In genomic region chr11:59918494-59918893, GRCh38 we compare ENCODE assay signal across 24 cellular contexts. TPM values are rescaled to one million over a fixed set of nuclear protein-coding genes. Genes with fewer than 3 reads are reported as not detected.
DNase-seq lines count a peak whose midpoint lies in the region; ATAC-seq, FAIRE-seq and TF ChIP-seq lines count a peak whose summit lies in the region.
"Had no signal": no experiment of that assay in that cellular context is flagged by ENCODE, and none has a peak within 500 bp of the region (broad histone marks: within the 10 kb centered on the region; RNA-seq: fewer than 3 reads in every experiment).

No MANE protein-coding gene starts in this region.

- TF ChIP-seq EP300 in K562 (IDR thresholded peaks at IDR 0.05; ENCODE audit: low read length), result no peak

- H3K4me2 ChIP-seq in K562 (ENCODE audit: insufficient read depth, low read length), result no peak overlapping the region

- H3K27ac Mint-ChIP-seq in HFFc6, result peak overlapping the region; percentile 43; the same call in 1 of the 2 replicates
- H3K27ac Mint-ChIP-seq: activated B cell treated with CpG ODN at 0.5 μM for 24 hours; CD4-positive, alpha-beta T cell; IgD-negative memory B cell; nephron progenitor cell; stimulated activated memory B cell treated with anti-CD40 and anti-IgM and Interleukin-4, amounts not matched to agents 10 μg/mL and 1 μg/mL and 100 μg/mL, for 72 hours had no signal

- ATAC-seq in K562 (no peak), foreskin keratinocyte (peak; percentile 28), HG03135 (IDR thresholded peaks at IDR 0.05; ENCODE audit: unreplicated experiment) (no peak), GM21515 (IDR thresholded peaks at IDR 0.05; ENCODE audit: unreplicated experiment) (no peak)
- ATAC-seq: heart left ventricle; left lobe of liver; stimulated activated memory B cell treated with anti-CD40 and anti-IgM and Interleukin-4, amounts not matched to agents 10 μg/mL and 1 μg/mL and 100 μg/mL, for 72 hours had no signal

- POLR2A ChIA-PET in K562 (lab: Yijun Ruan, JAX), result interaction anchor here (0.9 to 1.0 kb wide), 3 partner anchors 8 to 333 kb away, joined by 3 read pairs; no protein-coding TSS in a partner anchor

- H3K4me1 ChIP-seq in K562 (replicated peaks in 1 of 2; ENCODE audit: control insufficient read depth in 2 of 2, insufficient read depth in 2 of 2, low read length in 2 of 2), result no peaks in the 10 kb centered on the region
- peaks cover 10% of the 10 kb centered on the region for H3K4me1 ChIP-seq in foreskin keratinocyte
- H3K4me1 ChIP-seq: esophagus muscularis mucosa, heart left ventricle, parathyroid adenoma had no signal

- peaks cover 5% of the 10 kb centered on the region; the same call in 1 of the 2 replicates for H3K36me3 Mint-ChIP-seq in HFFc6 (ENCODE audit: low read depth)
- H3K36me3 Mint-ChIP-seq: IgD-negative memory B cell had no signal

- peaks cover 21% of the 10 kb centered on the region for H3K9me3 ChIP-seq in K562 (replicated peaks; ENCODE audit: control insufficient read depth, insufficient read depth, low read depth, low read length)

- FAIRE-seq in K562 (lab: Jason Lieb, UNC), result no peak

- H2AFZ ChIP-seq in K562 (ENCODE audit: low read depth, low read length), result no peak overlapping the region
- H2AFZ ChIP-seq: parathyroid adenoma had no signal

- intact Hi-C loops in K562 (cut with micrococcal nuclease), result loop anchor here (2.0 kb wide), 1 partner anchor 168 kb away; no protein-coding TSS in a partner anchor

- peaks cover 12% of the 10 kb centered on the region for H3K9me3 Mint-ChIP-seq in HFFc6

- TF ChIP-seq RAD21 in K562 (CRISPR knock-in tag; conservative IDR thresholded peaks at IDR 0.05 in 1 of 2, IDR thresholded peaks at IDR 0.05 in 1 of 2), result no peak

- no peaks in the 10 kb centered on the region for H4K20me1 ChIP-seq in K562 (replicated peaks; ENCODE audit: control insufficient read depth, insufficient read depth, low read length)

- TF ChIP-seq POLR2A in K562 (conservative IDR thresholded peaks at IDR 0.05), result no peak

- peaks cover 19% of the 10 kb centered on the region for H3K4me1 Mint-ChIP-seq in HFFc6 (ENCODE audit: low read depth)
- H3K4me1 Mint-ChIP-seq: activated B cell treated with CpG ODN at 0.5 μM for 24 hours; IgD-negative memory B cell; nephron progenitor cell; stimulated activated memory B cell treated with anti-CD40 and anti-IgM and Interleukin-4, amounts not matched to agents 10 μg/mL and 1 μg/mL and 100 μg/mL, for 72 hours had no signal

- H3K4me3 ChIP-seq in K562, result no peak overlapping the region
- H3K4me3 ChIP-seq: esophagus muscularis mucosa, heart left ventricle had no signal

- in situ Hi-C loops in K562 (cut with MboI), result loop anchor here (5.0 kb wide), 1 partner anchor 96 kb away; no protein-coding TSS in a partner anchor

- CTCF ChIA-PET in K562 (lab: Yijun Ruan, JAX; ENCODE audit: low intra/inter-chr PET ratio), result interaction anchor here (0.6 to 3.5 kb wide), 3 partner anchors 8 to 164 kb away, joined by 3 to 17 read pairs (median 8); partner anchors contain the start of gene STX3

- no peak overlapping the region for H3K4me3 Mint-ChIP-seq in HFFc6
- H3K4me3 Mint-ChIP-seq: activated B cell treated with CpG ODN at 0.5 μM for 24 hours; CD4-positive, alpha-beta T cell; IgD-negative memory B cell; nephron progenitor cell; stimulated activated memory B cell treated with anti-CD40 and anti-IgM and Interleukin-4, amounts not matched to agents 10 μg/mL and 1 μg/mL and 100 μg/mL, for 72 hours had no signal

- no peaks in the 10 kb centered on the region for H3K9me1 ChIP-seq in K562 (ENCODE audit: control insufficient read depth, insufficient read depth, low read length)

- WGBS in K562 (ENCODE audit: insufficient coverage, low coverage, missing lambda C conversion rate), result 98% methylated on average over 2 of the region's 2 CpGs

- H3K27me3 ChIP-seq in K562 (ENCODE audit: control insufficient read depth in 2 of 2, insufficient read depth in 2 of 2, low read length in 2 of 2) (no peaks in the 10 kb centered on the region), foreskin keratinocyte (no peaks in the 10 kb centered on the region)
- H3K27me3 ChIP-seq: esophagus muscularis mucosa, heart left ventricle had no signal

- H3K27me3 Mint-ChIP-seq in HFFc6 (ENCODE audit: insufficient read depth), result peaks cover 3% of the 10 kb centered on the region
- H3K27me3 Mint-ChIP-seq: IgD-negative memory B cell had no signal

- BruUV-seq in K562 (replicated peaks; lab: Mats Ljungman, UMichigan), result no TSS peak

- H3K9ac ChIP-seq in K562 (ENCODE audit: insufficient read depth in 1 of 2, low read depth in 2 of 2, low read length in 2 of 2), result no peak overlapping the region
- H3K9ac ChIP-seq: parathyroid adenoma had no signal

- DNase-seq in AG20443 (ENCODE audit: low spot score), result peak; percentile 43
- DNase-seq in HFFc6, result peak; percentile 35
- no peak for DNase-seq in K562 (ENCODE audit: extremely low read depth in 1 of 4, low spot score in 3 of 4)
- peak in 1 of 2 donors; percentile 46 for DNase-seq in foreskin keratinocyte
- no peak for DNase-seq in NCI-H345 treated with DMSO at 0.1 percent for 48 hours (lab: John Stamatoyannopoulos, UW; ENCODE audit: unreplicated experiment)
- no peak for DNase-seq in NCI-H82 treated with DMSO at 0.1 percent for 48 hours (lab: John Stamatoyannopoulos, UW; ENCODE audit: unreplicated experiment)
- DNase-seq: activated B cell treated with CpG ODN at 0.5 μM for 24 hours; activated T-cell treated with anti-CD3 and anti-CD28 coated beads for 4 hours; anterior cingulate cortex; CD4-positive, alpha-beta T cell; cerebellar nuclear complex; effector CD4-positive, alpha-beta T cell; heart left ventricle; midbrain; NCI-H1930 had no signal

- H3K27ac ChIP-seq in K562 (ENCODE audit: extremely low read depth, low read depth, low read length) (no peak overlapping the region), foreskin keratinocyte (no peak overlapping the region)
- H3K27ac ChIP-seq: esophagus muscularis mucosa, heart left ventricle, parathyroid adenoma had no signal

- no peak for TF ChIP-seq CTCF in HFFc6 (IDR thresholded peaks at IDR 0.05)
- TF ChIP-seq CTCF in K562 (IDR thresholded peaks at IDR 0.05 in 2 of 3, conservative IDR thresholded peaks at IDR 0.05 in 1 of 3; ENCODE audit: insufficient read depth in 2 of 3, low read depth in 1 of 3, low read length in 3 of 3), result no peak
- no peak for TF ChIP-seq CTCF in foreskin keratinocyte (conservative IDR thresholded peaks at IDR 0.05)

- H3K79me2 ChIP-seq in K562 (ENCODE audit: control insufficient read depth, insufficient read depth, low read length), result no peaks in the 10 kb centered on the region
- H3K79me2 ChIP-seq: parathyroid adenoma had no signal

- H3K36me3 ChIP-seq in K562 (ENCODE audit: control insufficient read depth, insufficient read depth, low read length), result no peaks in the 10 kb centered on the region
- H3K36me3 ChIP-seq: esophagus muscularis mucosa, heart left ventricle had no signal

RNA-seq across cellular contexts. Expression of gene OOSP1, which starts 19.7 kb away (rescaled TPM):
- total RNA-seq in HFFc6 (2021; fragmentation: NEBNext Ultra II Directional; extraction: Animal tissue kit (Norgen Biotek cat#: 25700)), result not detected
- total RNA-seq in K562 (2011; cell fraction: chromatin; rRNA removed; ENCODE audit: low replicate concordance), result not detected in 2 replicates
- total RNA-seq in K562 (2011; cell fraction: nucleolus; rRNA removed), result not detected in 2 replicates
- not detected in 2 replicates for total RNA-seq in K562 (2011; cell fraction: nucleoplasm; rRNA removed)
- total RNA-seq in K562 (2014; rRNA removed) (0.36 TPM in 1 of 2 replicates, not detected in the other), K562 (2014; rRNA removed; fragmentation: Illumina TruSeq; extraction: Trizol) (0.89 and 1.1 TPM in 2 replicates), K562 (2015; rRNA removed; fragmentation: Illumina TruSeq; extraction: Trizol) (0.30 and 0.58 TPM in 2 replicates), K562 (2021) (0.31 and 0.62 TPM in 2 replicates), foreskin keratinocyte (not detected in 2 replicates)
- polyA plus RNA-seq in K562 (2011; rRNA removed) (0.14 and 0.20 TPM in 2 replicates), K562 (2014; fragmentation: Illumina TruSeq; extraction: Trizol) (0.30 and 0.61 TPM in 2 replicates), K562 (2014; fragmentation: Nextera tagmentation; extraction: Ambion mirVana) (1 to 10 TPM; 2.4 to 3.0 TPM), K562 (2014; rRNA removed) (0.56 and 2.3 TPM in 2 replicates), foreskin keratinocyte (not detected in 2 replicates)
- 0.10 TPM in 1 of 2 replicates, not detected in the other for polyA plus RNA-seq in K562 (2011; cell fraction: cytosol; rRNA removed)
- 0.31 TPM in 1 of 2 replicates, not detected in the other for polyA plus RNA-seq in K562 (2011; cell fraction: nucleus; rRNA removed)
- polyA plus RNA-seq in K562 (2012), result 1.3 and 2.6 TPM in 2 replicates
- polyA minus RNA-seq in K562 (2011; rRNA and poly(A)+ RNA removed), result 0.36 TPM in 1 of 2 replicates, not detected in the other
- not detected in 2 replicates for polyA minus RNA-seq in K562 (2011; cell fraction: cytosol; rRNA and poly(A)+ RNA removed)
- polyA minus RNA-seq in K562 (2011; cell fraction: nucleus; rRNA and poly(A)+ RNA removed), result not detected in 2 replicates
- total RNA-seq: activated B cell treated with CpG ODN at 0.5 μM for 24 hours; CD4-positive, alpha-beta T cell; esophagus muscularis mucosa; left lobe of liver had no signal
- polyA plus RNA-seq: heart left ventricle, IgD-negative memory B cell, thymus had no signal

RNA-seq across cellular contexts. Expression of gene OOSP3, which starts 39.9 kb away (rescaled TPM):
- total RNA-seq in HFFc6 (2021; fragmentation: NEBNext Ultra II Directional; extraction: Animal tissue kit (Norgen Biotek cat#: 25700)), result not detected
- total RNA-seq in K562 (2011; cell fraction: chromatin; rRNA removed; ENCODE audit: low replicate concordance), result not detected in 2 replicates
- total RNA-seq in K562 (2011; cell fraction: nucleolus; rRNA removed), result not detected in 2 replicates
- total RNA-seq in K562 (2011; cell fraction: nucleoplasm; rRNA removed), result not detected in 2 replicates
- total RNA-seq in K562 (2014; rRNA removed) (not detected in 2 replicates), K562 (2014; rRNA removed; fragmentation: Illumina TruSeq; extraction: Trizol) (not detected in 2 replicates), K562 (2015; rRNA removed; fragmentation: Illumina TruSeq; extraction: Trizol) (not detected in 2 replicates), K562 (2021) (not detected in 2 replicates), foreskin keratinocyte (not detected in 2 replicates)
- polyA plus RNA-seq in K562 (2011; rRNA removed) (0.09 and 0.15 TPM in 2 replicates), K562 (2014; fragmentation: Illumina TruSeq; extraction: Trizol) (0.21 TPM in 1 of 2 replicates, not detected in the other), K562 (2014; fragmentation: Nextera tagmentation; extraction: Ambion mirVana) (under 1 TPM in 1 of 2 experiments, not detected in 1; 0.32 TPM), K562 (2014; rRNA removed) (0.09 TPM in 1 of 2 replicates, not detected in the other), foreskin keratinocyte (0.06 TPM in 1 of 2 replicates, not detected in the other)
- polyA plus RNA-seq in K562 (2011; cell fraction: cytosol; rRNA removed), result 0.09 and 0.12 TPM in 2 replicates
- not detected in 2 replicates for polyA plus RNA-seq in K562 (2011; cell fraction: nucleus; rRNA removed)
- polyA plus RNA-seq in K562 (2012), result 0.28 TPM in 1 of 2 replicates, not detected in the other
- not detected in 2 replicates for polyA minus RNA-seq in K562 (2011; rRNA and poly(A)+ RNA removed)
- not detected in 2 replicates for polyA minus RNA-seq in K562 (2011; cell fraction: cytosol; rRNA and poly(A)+ RNA removed)
- not detected in 2 replicates for polyA minus RNA-seq in K562 (2011; cell fraction: nucleus; rRNA and poly(A)+ RNA removed)
- total RNA-seq: CD4-positive, alpha-beta T cell; esophagus muscularis mucosa; heart left ventricle; left lobe of liver had no signal
- polyA plus RNA-seq: heart left ventricle, IgD-negative memory B cell had no signal

RNA-seq across cellular contexts. Expression of gene OOSP4A, which starts 45.3 kb away (rescaled TPM):
- total RNA-seq in HFFc6 (2021; fragmentation: NEBNext Ultra II Directional; extraction: Animal tissue kit (Norgen Biotek cat#: 25700)), result not detected
- not detected in 2 replicates for total RNA-seq in K562 (2011; cell fraction: chromatin; rRNA removed; ENCODE audit: low replicate concordance)
- not detected in 2 replicates for total RNA-seq in K562 (2011; cell fraction: nucleolus; rRNA removed)
- total RNA-seq in K562 (2011; cell fraction: nucleoplasm; rRNA removed), result not detected in 2 replicates
- total RNA-seq in K562 (2014; rRNA removed), result 0.49 TPM in 1 of 2 replicates, not detected in the other
- total RNA-seq in K562 (2014; rRNA removed; fragmentation: Illumina TruSeq; extraction: Trizol), result 0.40 and 1.0 TPM in 2 replicates
- total RNA-seq in K562 (2015; rRNA removed; fragmentation: Illumina TruSeq; extraction: Trizol), result 0.34 and 0.69 TPM in 2 replicates
- total RNA-seq in K562 (2021), result 0.40 and 0.65 TPM in 2 replicates
- polyA plus RNA-seq in K562 (2011; rRNA removed), result 0.20 TPM in 1 of 2 replicates, not detected in the other
- polyA plus RNA-seq in K562 (2011; cell fraction: cytosol; rRNA removed), result not detected in 2 replicates
- 0.25 TPM in 1 of 2 replicates, not detected in the other for polyA plus RNA-seq in K562 (2011; cell fraction: nucleus; rRNA removed)
- polyA plus RNA-seq in K562 (2012), result 0.52 and 0.75 TPM in 2 replicates
- 0.74 TPM in 1 of 2 replicates, not detected in the other for polyA plus RNA-seq in K562 (2014; fragmentation: Illumina TruSeq; extraction: Trizol)
- polyA plus RNA-seq in K562 (2014; fragmentation: Nextera tagmentation; extraction: Ambion mirVana), result 1 to 10 TPM; 2.0 to 2.4 TPM
- 0.39 and 0.91 TPM in 2 replicates for polyA plus RNA-seq in K562 (2014; rRNA removed)
- not detected in 2 replicates for polyA minus RNA-seq in K562 (2011; rRNA and poly(A)+ RNA removed)
- not detected in 2 replicates for polyA minus RNA-seq in K562 (2011; cell fraction: cytosol; rRNA and poly(A)+ RNA removed)
- polyA minus RNA-seq in K562 (2011; cell fraction: nucleus; rRNA and poly(A)+ RNA removed), result not detected in 2 replicates
- not detected in 2 replicates for total RNA-seq in foreskin keratinocyte
- polyA plus RNA-seq in foreskin keratinocyte, result not detected in 2 replicates
- total RNA-seq: activated B cell treated with CpG ODN at 0.5 μM for 24 hours; CD4-positive, alpha-beta T cell; esophagus muscularis mucosa; heart left ventricle; left lobe of liver had no signal
- polyA plus RNA-seq: heart left ventricle, IgD-negative memory B cell had no signal

RNA-seq across cellular contexts. Expression of gene TCN1, which starts 52.2 kb away (rescaled TPM):
- not detected for total RNA-seq in HFFc6 (2021; fragmentation: NEBNext Ultra II Directional; extraction: Animal tissue kit (Norgen Biotek cat#: 25700))
- 0.51 and 0.55 TPM in 2 replicates for total RNA-seq in K562 (2011; cell fraction: chromatin; rRNA removed; ENCODE audit: low replicate concordance)
- 0.66 and 0.67 TPM in 2 replicates for total RNA-seq in K562 (2011; cell fraction: nucleolus; rRNA removed)
- total RNA-seq in K562 (2011; cell fraction: nucleoplasm; rRNA removed), result 1.1 and 1.2 TPM in 2 replicates
- total RNA-seq in K562 (2014; rRNA removed), result 3.8 TPM in 2 replicates
- 7.1 and 8.0 TPM in 2 replicates for total RNA-seq in K562 (2014; rRNA removed; fragmentation: Illumina TruSeq; extraction: Trizol)
- total RNA-seq in K562 (2015; rRNA removed; fragmentation: Illumina TruSeq; extraction: Trizol), result 17.9 and 18.8 TPM in 2 replicates
- total RNA-seq in K562 (2021), result 4.6 and 6.6 TPM in 2 replicates
- polyA plus RNA-seq in K562 (2011; rRNA removed), result 0.63 and 1.4 TPM in 2 replicates
- polyA plus RNA-seq in K562 (2011; cell fraction: cytosol; rRNA removed), result 0.57 and 1.6 TPM in 2 replicates
- polyA plus RNA-seq in K562 (2011; cell fraction: nucleus; rRNA removed), result 0.46 and 0.94 TPM in 2 replicates
- polyA plus RNA-seq in K562 (2012), result 23.1 and 72.9 TPM in 2 replicates
- polyA plus RNA-seq in K562 (2014; fragmentation: Illumina TruSeq; extraction: Trizol), result 9.5 and 10.4 TPM in 2 replicates
- 10 to 100 TPM; 19.0 to 25.9 TPM for polyA plus RNA-seq in K562 (2014; fragmentation: Nextera tagmentation; extraction: Ambion mirVana)
- 4.8 and 5.1 TPM in 2 replicates for polyA plus RNA-seq in K562 (2014; rRNA removed)
- 0.74 and 1.6 TPM in 2 replicates for polyA minus RNA-seq in K562 (2011; rRNA and poly(A)+ RNA removed)
- polyA minus RNA-seq in K562 (2011; cell fraction: cytosol; rRNA and poly(A)+ RNA removed), result 4.6 TPM in 1 of 2 replicates, not detected in the other
- 0.33 TPM in 1 of 2 replicates, not detected in the other for polyA minus RNA-seq in K562 (2011; cell fraction: nucleus; rRNA and poly(A)+ RNA removed)
- not detected in 2 replicates for total RNA-seq in foreskin keratinocyte
- 0.16 TPM in 1 of 2 replicates, not detected in the other for polyA plus RNA-seq in foreskin keratinocyte
- total RNA-seq: activated B cell treated with CpG ODN at 0.5 μM for 24 hours; CD4-positive, alpha-beta T cell had no signal
- polyA plus RNA-seq: IgD-negative memory B cell had no signal

Comparison
In these comparisons a context has a peak if more than half of its experiments do, and no peak if none do; other contexts are left out.
1. DNase-seq: peak in AG20443 (single experiment) and HFFc6 (single experiment); none in K562 (0 of 4), NCI-H345 treated with DMSO at 0.1 percent for 48 hours (single experiment) and NCI-H82 treated with DMSO at 0.1 percent for 48 hours (single experiment).